16 cellular contexts compared by ENCODE assay signal in genomic region chr16:72197556-72197955, GRCh38. TPM values are rescaled to one million over a fixed set of nuclear protein-coding genes. Genes with fewer than 3 reads are reported as not detected.
DNase-seq lines count a peak whose midpoint lies in the region; ATAC-seq and TF ChIP-seq lines count a peak whose summit lies in the region.
"Had no signal": no experiment of that assay in that cellular context is flagged by ENCODE, and none has a peak within 500 bp of the region (broad histone marks: within the 10 kb centered on the region; RNA-seq: fewer than 3 reads in every experiment).

No MANE protein-coding gene starts in this region.

- H3F3A ChIP-seq in SK-N-SH (replicated peaks; ENCODE audit: insufficient read depth) (no peaks in the 10 kb centered on the region), neural cell (ENCODE audit: insufficient read depth, low read length, poor library complexity, severe bottlenecking) (peaks cover 25% of the 10 kb centered on the region)

- no peak overlapping the region for H3K9ac ChIP-seq in SK-N-SH
- peak overlapping the region; percentile 88 for H3K9ac ChIP-seq in neural cell (ENCODE audit: low read length)

- H3K27me3 Mint-ChIP-seq in glutamatergic neuron (ENCODE audit: unreplicated experiment), result peaks cover under 1% of the 10 kb centered on the region
- peaks cover 12% of the 10 kb centered on the region for H3K27me3 Mint-ChIP-seq in activated T-cell treated with anti-CD3 and anti-CD28 coated beads, Interleukin-2, amount 50 U/mL, for 72 hours (ENCODE audit: low read depth)
- H3K27me3 Mint-ChIP-seq: B cell, IgD-negative memory B cell had no signal

- peak overlapping the region; percentile 79 for H3K27ac Mint-ChIP-seq in glutamatergic neuron (ENCODE audit: unreplicated experiment)
- H3K27ac Mint-ChIP-seq in activated T-cell treated with anti-CD3 and anti-CD28 coated beads, Interleukin-2, amount 50 U/mL, for 72 hours, result no peak overlapping the region
- H3K27ac Mint-ChIP-seq: B cell; CD8-positive, alpha-beta T cell; IgD-negative memory B cell had no signal

- H4K20me1 ChIP-seq in SK-N-SH (ENCODE audit: insufficient read depth) (no peaks in the 10 kb centered on the region), neural cell (ENCODE audit: insufficient read depth) (no peaks in the 10 kb centered on the region)

- H3K9me3 Mint-ChIP-seq in glutamatergic neuron (ENCODE audit: unreplicated experiment), result no peaks in the 10 kb centered on the region
- H3K9me3 Mint-ChIP-seq in activated T-cell treated with anti-CD3 and anti-CD28 coated beads, Interleukin-2, amount 50 U/mL, for 72 hours, result no peaks in the 10 kb centered on the region
- H3K9me3 Mint-ChIP-seq: CD8-positive, alpha-beta T cell; IgD-negative memory B cell had no signal

- no peak for TF ChIP-seq RAD21 in SK-N-SH (IDR thresholded peaks at IDR 0.05; ENCODE audit: low read length)
- TF ChIP-seq RAD21 in neural cell (conservative IDR thresholded peaks at IDR 0.05), result no peak

- TF ChIP-seq CTCF in SK-N-SH (IDR thresholded peaks at IDR 0.05) (no peak), glutamatergic neuron (IDR thresholded peaks at IDR 0.05; ENCODE audit: partially characterized antibody, unreplicated experiment) (no peak), neural cell (IDR thresholded peaks at IDR 0.05; ENCODE audit: poor library complexity, severe bottlenecking) (no peak), brain microvascular endothelial cell (IDR thresholded peaks at IDR 0.05; ENCODE audit: low read depth, low read length, missing control alignments) (no peak), foreskin fibroblast (IDR thresholded peaks at IDR 0.05; ENCODE audit: low read depth, low read length) (no peak)

- no peaks in the 10 kb centered on the region for H3K36me3 Mint-ChIP-seq in glutamatergic neuron (ENCODE audit: unreplicated experiment)
- H3K36me3 Mint-ChIP-seq in activated T-cell treated with anti-CD3 and anti-CD28 coated beads, Interleukin-2, amount 50 U/mL, for 72 hours (ENCODE audit: insufficient read depth in 2 of 2), result no peaks in the 10 kb centered on the region
- H3K36me3 Mint-ChIP-seq: CD8-positive, alpha-beta T cell; IgD-negative memory B cell had no signal

- in situ Hi-C loops in brain microvascular endothelial cell (cut with HindIII; ENCODE audit: low pct_ligation_motif_present, low sequenced_read_pairs), result no loop called here

- H3K27ac ChIP-seq in SK-N-SH (ENCODE audit: low read depth in 2 of 2, low read length in 1 of 2) (peak overlapping the region; percentile 41 to 100; a peak in 3 of 4 replicates), neural cell (ENCODE audit: low read length) (peak overlapping the region; percentile 100), brain microvascular endothelial cell (no peak overlapping the region)
- H3K27ac ChIP-seq: 22Rv1, PC-9 had no signal

- peak overlapping the region; percentile 77 for H3K4me3 Mint-ChIP-seq in glutamatergic neuron (ENCODE audit: unreplicated experiment)
- no peak overlapping the region for H3K4me3 Mint-ChIP-seq in activated T-cell treated with anti-CD3 and anti-CD28 coated beads, Interleukin-2, amount 50 U/mL, for 72 hours
- H3K4me3 Mint-ChIP-seq: B cell; CD8-positive, alpha-beta T cell; IgD-negative memory B cell had no signal

- H3K27me3 ChIP-seq in SK-N-SH (ENCODE audit: insufficient read depth) (no peaks in the 10 kb centered on the region), neural cell (ENCODE audit: insufficient read depth, low read depth, low read length) (no peaks in the 10 kb centered on the region), brain microvascular endothelial cell (replicated peaks) (no peaks in the 10 kb centered on the region)

- H3K9me3 ChIP-seq in SK-N-SH, result no peaks in the 10 kb centered on the region
- H3K9me3 ChIP-seq in neural cell (ENCODE audit: low read length), result no peaks in the 10 kb centered on the region

- H3K79me2 ChIP-seq in SK-N-SH (ENCODE audit: insufficient read depth) (no peaks in the 10 kb centered on the region), neural cell (replicated peaks; ENCODE audit: insufficient read depth, low read length) (peaks cover 4% of the 10 kb centered on the region)

- H3K4me2 ChIP-seq in SK-N-SH, result peak overlapping the region; percentile 49; the same call in 1 of the 2 replicates
- peak overlapping the region; percentile 75 for H3K4me2 ChIP-seq in neural cell (ENCODE audit: low read length)
- H3K4me2 ChIP-seq: PC-9 had no signal

- no peaks in the 10 kb centered on the region for H3K36me3 ChIP-seq in SK-N-SH (replicated peaks in 1 of 2; ENCODE audit: control insufficient read depth in 1 of 2, insufficient read depth in 2 of 2, low read length in 1 of 2)
- H3K36me3 ChIP-seq in neural cell (ENCODE audit: insufficient read depth, low read length), result no peaks in the 10 kb centered on the region
- H3K36me3 ChIP-seq in brain microvascular endothelial cell (replicated peaks), result no peaks in the 10 kb centered on the region

- H3K4me1 Mint-ChIP-seq in glutamatergic neuron (ENCODE audit: low read depth, unreplicated experiment), result peaks cover 47% of the 10 kb centered on the region
- H3K4me1 Mint-ChIP-seq in activated T-cell treated with anti-CD3 and anti-CD28 coated beads, Interleukin-2, amount 50 U/mL, for 72 hours (ENCODE audit: low read depth), result peaks cover 10% of the 10 kb centered on the region

- no peak for ATAC-seq in SK-N-SH treated with all-trans-retinoic acid at 6 μM for 48 hours
- no peak for ATAC-seq in activated T-cell treated with anti-CD3 and anti-CD28 coated beads, Interleukin-2, amount 50 U/mL, for 72 hours (replicated peaks in 1 of 2)
- ATAC-seq: CD8-positive, alpha-beta T cell had no signal

- WGBS in SK-N-SH (ENCODE audit: low lambda C conversion rate), result 50% methylated on average over 1 of the region's 4 CpGs

- H3K9me2 ChIP-seq in SK-N-SH, result no peaks in the 10 kb centered on the region
- H3K9me2 ChIP-seq in neural cell (ENCODE audit: insufficient read depth, low read length), result no peaks in the 10 kb centered on the region

- H3K4me1 ChIP-seq in SK-N-SH (ENCODE audit: control insufficient read depth in 1 of 2, insufficient read depth in 2 of 2, low read depth in 1 of 2, low read length in 1 of 2), result peaks cover 4 to 45% of the 10 kb centered on the region in 2 experiments; a peak in 3 of 4 replicates

- H3K4me3 ChIP-seq in SK-N-SH (ENCODE audit: low read depth in 2 of 2, low read length in 1 of 2) (no peak overlapping the region), neural cell (ENCODE audit: low read length) (peak overlapping the region; percentile 52), brain microvascular endothelial cell (ENCODE audit: low read depth, low read length) (no peak overlapping the region), foreskin fibroblast (ENCODE audit: low read depth in 1 of 2, low read length in 2 of 2) (no peak overlapping the region)
- H3K4me3 ChIP-seq: PC-9 had no signal

- TF ChIP-seq EP300 in SK-N-SH (IDR thresholded peaks at IDR 0.05; ENCODE audit: borderline replicate concordance in 1 of 2, low read depth in 1 of 2, low read length in 1 of 2) (no peak), neural cell (conservative IDR thresholded peaks at IDR 0.05; ENCODE audit: poor library complexity, severe bottlenecking) (no peak)

- POLR2A ChIA-PET in SK-N-SH (lab: Yijun Ruan, JAX), result interaction anchor here (0.8 to 3.6 kb wide), 7 partner anchors 13 to 975 kb away, joined by 3 to 26 read pairs (median 5); partner anchors contain the start of genes DHX38 and TXNL4B

- DNase-seq in SK-N-SH, result no peak
- DNase-seq in glutamatergic neuron, result peak; percentile 59
- DNase-seq in NOMO-1 treated with DMSO at 0.1 percent for 48 hours (lab: John Stamatoyannopoulos, UW; ENCODE audit: unreplicated experiment), result no peak
- DNase-seq in activated T-cell treated with anti-CD3 and anti-CD28 coated beads, Interleukin-2, amount 50 U/mL, for 72 hours, result no peak
- DNase-seq in brain microvascular endothelial cell, result no peak
- DNase-seq in foreskin fibroblast, result no peak
- DNase-seq: CD8-positive, alpha-beta T cell; DMS79; NCI-H187 treated with DMSO at 0.1 percent for 48 hours; PC-9 had no signal

- CTCF ChIA-PET in SK-N-SH (lab: Yijun Ruan, JAX), result interaction anchor here (0.6 to 5.0 kb wide), 8 partner anchors 17 to 723 kb away, joined by 3 to 32 read pairs (median 4); no protein-coding TSS in a partner anchor

- H2AFZ ChIP-seq in SK-N-SH (ENCODE audit: low read depth) (peak overlapping the region; percentile 52; the same call in 1 of the 2 replicates), neural cell (ENCODE audit: low read depth, low read length) (no peak overlapping the region)
- H2AFZ ChIP-seq: PC-9 had no signal

TF ChIP-seq in SK-N-SH, 30 proteins besides CTCF, POLR2A, EP300 and RAD21 (continues in another document):
- TF ChIP-seq RXRA (IDR thresholded peaks at IDR 0.05; ENCODE audit: borderline replicate concordance, low read depth), result no peak
- TF ChIP-seq GABPA (IDR thresholded peaks at IDR 0.05; ENCODE audit: low read depth), result no peak
- no peak for TF ChIP-seq CHD2 (IDR thresholded peaks at IDR 0.05; ENCODE audit: low read length, partially characterized antibody)
- no peak for TF ChIP-seq ELF1 (IDR thresholded peaks at IDR 0.05)
- TF ChIP-seq EZH2phosphoT487 (IDR thresholded peaks at IDR 0.05; ENCODE audit: borderline replicate concordance, low read depth), result no peak
- no peak for TF ChIP-seq FOXM1 (IDR thresholded peaks at IDR 0.05; ENCODE audit: low read depth)

TF ChIP-seq in neural cell, 6 proteins besides CTCF, POLR2A, EP300 and RAD21 (continues in another document):
- TF ChIP-seq EZH2 (IDR thresholded peaks at IDR 0.05; ENCODE audit: borderline replicate concordance, insufficient read depth, low read length, poor library complexity, severe bottlenecking), result no peak
- TF ChIP-seq TAF1 (IDR thresholded peaks at IDR 0.05; ENCODE audit: low read depth), result no peak

RNA-seq across cellular contexts. Expression of gene PMFBP1, which starts 25.6 kb away (rescaled TPM):
- 0.16 and 0.21 TPM in 2 replicates for polyA plus RNA-seq in SK-N-SH (2012; rRNA removed)
- polyA plus RNA-seq in SK-N-SH (2012; cell fraction: cytosol; rRNA removed), result 0.05 and 0.10 TPM in 2 replicates
- 0.68 and 0.79 TPM in 2 replicates for polyA plus RNA-seq in SK-N-SH (2012; cell fraction: nucleus; rRNA removed)
- total RNA-seq in glutamatergic neuron (ENCODE audit: unreplicated experiment), result 13.1 TPM
- 0.12 and 1.0 TPM in 2 replicates for polyA plus RNA-seq in neural cell
- polyA minus RNA-seq in neural cell, result 2.2 and 2.7 TPM in 2 replicates
- 1 to 10 TPM; 1.8 to 2.6 TPM for total RNA-seq in activated T-cell treated with anti-CD3 and anti-CD28 coated beads, Interleukin-2, amount 50 U/mL, for 72 hours
- polyA plus RNA-seq: AG04450 had no signal
